ENCODE assay signal across 19 cellular contexts in genomic region chr1:67577646-67578045, GRCh38.
A peak's percentile ranks its signal among the peaks of the same experiment; 100 is the strongest.
DNase-seq lines count a peak whose midpoint lies in the region; ATAC-seq and TF ChIP-seq lines count a peak whose summit lies in the region.
"Had no signal": no experiment of that assay in that cellular context is flagged by ENCODE, and none has a peak within 500 bp of the region (broad histone marks: within the 10 kb centered on the region; RNA-seq: fewer than 3 reads in every experiment).

No MANE protein-coding gene starts in this region.

- H4K91ac ChIP-seq in IMR-90 (ENCODE audit: insufficient read depth, low read depth, low read length): no peak overlapping the region

- no peaks in the 10 kb centered on the region for H3K79me1 ChIP-seq in IMR-90 (ENCODE audit: low read depth in 1 of 2, low read length in 2 of 2)

- H3K9me3 ChIP-seq in IMR-90 (ENCODE audit: control insufficient read depth, insufficient read depth, low read length) (no peaks in the 10 kb centered on the region), RWPE2 (ENCODE audit: severe bottlenecking) (no peaks in the 10 kb centered on the region)
- H3K9me3 ChIP-seq: BLaER1 had no signal

- H3K56ac ChIP-seq in IMR-90 (ENCODE audit: extremely low read depth, insufficient read depth, low read length): no peak overlapping the region

- no peak overlapping the region for H4K8ac ChIP-seq in IMR-90 (ENCODE audit: low read depth in 2 of 2, low read length in 2 of 2)

- DNase-seq in IMR-90 (no peak), RWPE2 (ENCODE audit: low spot score) (no peak), foreskin keratinocyte (no peak), SIG-M5 treated with dmso at 0.1 percent for 504 hours (lab: John Stamatoyannopoulos, UW; ENCODE audit: unreplicated experiment) (no peak), NCI-H2196 treated with DMSO at 0.1 percent for 48 hours (lab: John Stamatoyannopoulos, UW; ENCODE audit: unreplicated experiment) (no peak)
- no peak for DNase-seq in stimulated activated CD4-positive, alpha-beta T cell treated with anti-CD3 and anti-CD28 coated beads, Interleukin-1b, Interleukin-23, amount 100 ng/mL, for 48 hours
- DNase-seq: Calu3; CD4-positive, alpha-beta memory T cell; COR-L47; DMS79 treated with DMSO at 0.1 percent for 48 hours; GF-D8; GM23248; H9; HFFc6 had no signal

- H3K14ac ChIP-seq in IMR-90 (replicated peaks; ENCODE audit: low read depth, low read length): no peak overlapping the region

- in situ Hi-C loops in IMR-90 (cut with MboI; ENCODE audit: low sequenced_read_pairs): no loop called here

- no peak overlapping the region for H4K5ac ChIP-seq in IMR-90 (ENCODE audit: low read depth, low read length)

- H3K23ac ChIP-seq in IMR-90 (ENCODE audit: low read depth, low read length): no peak overlapping the region

- H3K9me1 ChIP-seq in IMR-90 (ENCODE audit: insufficient read depth, low read length): 0 out of 2 replicates have a peak, but pooled peaks cover 4% of the 10 kb centered on the region

- no peak for TF ChIP-seq POLR2A in IMR-90 (IDR thresholded peaks at IDR 0.05; ENCODE audit: low read depth, low read length)

- H2BK15ac ChIP-seq in IMR-90 (ENCODE audit: low read depth, low read length): no peak overlapping the region

- no peak overlapping the region for H3K9ac ChIP-seq in IMR-90 (ENCODE audit: low read depth, low read length)
- H3K9ac ChIP-seq: BLaER1, GM23248 had no signal

- H3K27ac ChIP-seq in C4-2B (peak overlapping the region; percentile 40), IMR-90 (ENCODE audit: insufficient read depth, low read length) (no peak overlapping the region), RWPE2 (ENCODE audit: poor library complexity, severe bottlenecking) (peak overlapping the region; percentile 99), foreskin keratinocyte (peak overlapping the region; percentile 95)
- H3K27ac ChIP-seq: 22Rv1, BLaER1, GM23248 had no signal

- H3K4me1 ChIP-seq in IMR-90 (ENCODE audit: control insufficient read depth, insufficient read depth, low read length) (peaks cover 10% of the 10 kb centered on the region; the same call in 1 of the 2 replicates), RWPE2 (ENCODE audit: insufficient read depth, poor library complexity, severe bottlenecking) (peaks cover 40% of the 10 kb centered on the region), foreskin keratinocyte (peaks cover 29% of the 10 kb centered on the region)

- TF ChIP-seq RAD21 in IMR-90 (IDR thresholded peaks at IDR 0.05; ENCODE audit: low read length): no peak

- no peaks in the 10 kb centered on the region for H3K27me3 ChIP-seq in IMR-90 (ENCODE audit: control insufficient read depth, insufficient read depth, low read length)
- no peaks in the 10 kb centered on the region for H3K27me3 ChIP-seq in RWPE2 (ENCODE audit: insufficient read depth, poor library complexity, severe bottlenecking)
- no peaks in the 10 kb centered on the region for H3K27me3 ChIP-seq in foreskin keratinocyte
- H3K27me3 ChIP-seq: BLaER1 had no signal

- no peak overlapping the region for H2AK5ac ChIP-seq in IMR-90 (ENCODE audit: low read depth, low read length)

- peak overlapping the region; percentile 8 for H2AFZ ChIP-seq in IMR-90 (replicated peaks; ENCODE audit: low read length, poor library complexity)
- H2AFZ ChIP-seq: GM23248 had no signal

- intact Hi-C loops in IMR-90 (cut with micrococcal nuclease): loop anchor here (5.0 kb wide), 1 partner anchor 40 kb away; no protein-coding TSS in a partner anchor

- dilution Hi-C loops in IMR-90 (cut with HindIII; ENCODE audit: low sequenced_read_pairs, unreplicated experiment): no loop called here

- no peak overlapping the region for H2BK5ac ChIP-seq in IMR-90 (ENCODE audit: low read depth, low read length, poor library complexity, severe bottlenecking)

- H3K36me3 ChIP-seq in IMR-90 (ENCODE audit: control insufficient read depth, insufficient read depth, low read length): no peaks in the 10 kb centered on the region
- no peaks in the 10 kb centered on the region for H3K36me3 ChIP-seq in RWPE2 (ENCODE audit: low read depth)
- H3K36me3 ChIP-seq: BLaER1 had no signal

- no peak overlapping the region for H2BK120ac ChIP-seq in IMR-90 (ENCODE audit: low read depth, low read length)

- 100% methylated on average over 1 of the region's 3 CpGs; no CpG with 5 or more reads in 1 of the 2 experiments for WGBS in IMR-90 (ENCODE audit: extremely low coverage in 2 of 2, insufficient read length in 1 of 2), 2 experiments

- TF ChIP-seq CTCF in C4-2B (conservative IDR thresholded peaks at IDR 0.05) (no peak), IMR-90 (conservative IDR thresholded peaks at IDR 0.05; ENCODE audit: low read depth, low read length) (no peak), RWPE2 (IDR thresholded peaks at IDR 0.05; ENCODE audit: poor library complexity, severe bottlenecking) (no peak), foreskin keratinocyte (conservative IDR thresholded peaks at IDR 0.05) (no peak)

- POLR2A ChIA-PET in IMR-90 (lab: Charles Lee; ENCODE audit: unreplicated experiment): no interaction called here

- H3K4ac ChIP-seq in IMR-90 (ENCODE audit: low read depth, low read length): no peak overlapping the region

- H3K18ac ChIP-seq in IMR-90 (ENCODE audit: low read depth, low read length): no peak overlapping the region

- H3K4me3 ChIP-seq in IMR-90 (ENCODE audit: insufficient read depth, low read depth, low read length): no peak overlapping the region
- H3K4me3 ChIP-seq in RWPE2 (ENCODE audit: severe bottlenecking): no peak overlapping the region
- H3K4me3 ChIP-seq: BLaER1, GM23248 had no signal

- BruUV-seq in IMR-90 (replicated peaks; lab: Mats Ljungman, UMichigan): no TSS peak

- H4K20me1 ChIP-seq in IMR-90 (ENCODE audit: insufficient read depth, low read length): no peaks in the 10 kb centered on the region
- H4K20me1 ChIP-seq: BLaER1 had no signal

- ATAC-seq in IMR-90 (ENCODE audit: low read depth): no peak
- no peak for ATAC-seq in RWPE2 (ENCODE audit: low read depth)
- ATAC-seq in foreskin keratinocyte: no peak
- ATAC-seq in HG02981 (IDR thresholded peaks at IDR 0.05; ENCODE audit: unreplicated experiment): no peak
- ATAC-seq: HCT116 had no signal

- H2AK9ac ChIP-seq in IMR-90 (replicated peaks; ENCODE audit: low read depth, low read length, poor library complexity): peak overlapping the region; percentile 16

- no peak overlapping the region for H3K4me2 ChIP-seq in IMR-90 (ENCODE audit: low read depth, low read length)
- H3K4me2 ChIP-seq: BLaER1 had no signal

- H2BK20ac ChIP-seq in IMR-90 (ENCODE audit: low read depth, low read length): no peak overlapping the region

- CTCF ChIA-PET in IMR-90 (lab: Yijun Ruan, JAX): interaction anchor here (0.6 kb wide), 1 partner anchor 42 kb away, joined by 3 read pairs; no protein-coding TSS in a partner anchor

TF ChIP-seq in IMR-90, 13 proteins besides CTCF, POLR2A, EP300 and RAD21:
- TF ChIP-seq MAZ (IDR thresholded peaks at IDR 0.05; ENCODE audit: borderline replicate concordance, low read depth, low read length): no peak
- TF ChIP-seq RFX5 (IDR thresholded peaks at IDR 0.05; ENCODE audit: low read depth, low read length): no peak
- TF ChIP-seq FOS (IDR thresholded peaks at IDR 0.05; ENCODE audit: low read depth, low read length): no peak
- TF ChIP-seq USF2 (IDR thresholded peaks at IDR 0.05; ENCODE audit: low read depth, low read length): no peak
- no peak for TF ChIP-seq CHD1 (IDR thresholded peaks at IDR 0.05; ENCODE audit: low read depth, low read length)
- TF ChIP-seq ELK1 (IDR thresholded peaks at IDR 0.05; ENCODE audit: borderline replicate concordance, low read depth, low read length): no peak
- no peak for TF ChIP-seq RCOR1 (IDR thresholded peaks at IDR 0.05; ENCODE audit: insufficient replicate concordance, low read length)
- no peak for TF ChIP-seq CEBPB (IDR thresholded peaks at IDR 0.05; ENCODE audit: low read depth, low read length)
- no peak for TF ChIP-seq MXI1 (IDR thresholded peaks at IDR 0.05; ENCODE audit: borderline replicate concordance, low read depth, low read length)
- no peak for TF ChIP-seq MAFK (IDR thresholded peaks at IDR 0.05; ENCODE audit: low read depth, low read length)
- no peak for TF ChIP-seq NFE2L2 (IDR thresholded peaks at IDR 0.05; ENCODE audit: low read depth, low read length)
- no peak for TF ChIP-seq SMC3 (IDR thresholded peaks at IDR 0.05; ENCODE audit: low read depth, low read length)
- no peak for TF ChIP-seq BHLHE40 (IDR thresholded peaks at IDR 0.05; ENCODE audit: low read depth, low read length)
